ENCODE assay signal across 1 cellular context in the genomic region with DNA sequence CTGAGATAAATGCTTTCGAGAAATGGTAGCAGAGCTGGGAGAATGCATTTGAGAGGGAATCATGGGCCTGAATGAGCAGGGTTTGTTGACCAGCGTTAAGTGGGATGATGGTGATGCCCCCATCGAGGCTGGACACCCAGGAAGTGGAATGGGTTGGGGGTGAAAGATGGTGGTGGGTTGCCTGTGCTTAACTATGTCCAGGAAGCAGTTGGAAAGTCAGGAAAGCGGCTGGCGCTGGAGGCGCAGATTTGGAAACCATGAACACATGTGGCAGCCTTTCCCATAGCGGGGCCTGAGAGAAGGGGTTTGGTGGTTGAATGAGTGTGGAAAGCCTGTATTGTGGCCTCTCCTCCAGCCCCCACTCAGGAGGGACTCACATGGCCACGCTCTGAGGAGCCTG.
TF ChIP-seq lines count a peak whose summit lies in the region.

No MANE protein-coding gene starts in this region.

TF ChIP-seq in HepG2, 621 proteins besides CTCF, POLR2A, EP300 and RAD21:
- no peak for TF ChIP-seq SP1 (IDR thresholded peaks at IDR 0.05)
- no peak for TF ChIP-seq SP1 (CRISPR knock-in tag; IDR thresholded peaks at IDR 0.05)
- TF ChIP-seq ZFP1 (CRISPR knock-in tag; IDR thresholded peaks at IDR 0.05), result no peak
- TF ChIP-seq, protein P1, sequence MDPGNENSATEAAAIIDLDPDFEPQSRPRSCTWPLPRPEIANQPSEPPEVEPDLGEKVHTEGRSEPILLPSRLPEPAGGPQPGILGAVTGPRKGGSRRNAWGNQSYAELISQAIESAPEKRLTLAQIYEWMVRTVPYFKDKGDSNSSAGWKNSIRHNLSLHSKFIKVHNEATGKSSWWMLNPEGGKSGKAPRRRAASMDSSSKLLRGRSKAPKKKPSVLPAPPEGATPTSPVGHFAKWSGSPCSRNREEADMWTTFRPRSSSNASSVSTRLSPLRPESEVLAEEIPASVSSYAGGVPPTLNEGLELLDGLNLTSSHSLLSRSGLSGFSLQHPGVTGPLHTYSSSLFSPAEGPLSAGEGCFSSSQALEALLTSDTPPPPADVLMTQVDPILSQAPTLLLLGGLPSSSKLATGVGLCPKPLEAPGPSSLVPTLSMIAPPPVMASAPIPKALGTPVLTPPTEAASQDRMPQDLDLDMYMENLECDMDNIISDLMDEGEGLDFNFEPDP (CRISPR knock-in tag; conservative IDR thresholded peaks at IDR 0.05), result no peak
- no peak for TF ChIP-seq SIN3B (IDR thresholded peaks at IDR 0.05; ENCODE audit: low read length)
